In the genomic region with DNA sequence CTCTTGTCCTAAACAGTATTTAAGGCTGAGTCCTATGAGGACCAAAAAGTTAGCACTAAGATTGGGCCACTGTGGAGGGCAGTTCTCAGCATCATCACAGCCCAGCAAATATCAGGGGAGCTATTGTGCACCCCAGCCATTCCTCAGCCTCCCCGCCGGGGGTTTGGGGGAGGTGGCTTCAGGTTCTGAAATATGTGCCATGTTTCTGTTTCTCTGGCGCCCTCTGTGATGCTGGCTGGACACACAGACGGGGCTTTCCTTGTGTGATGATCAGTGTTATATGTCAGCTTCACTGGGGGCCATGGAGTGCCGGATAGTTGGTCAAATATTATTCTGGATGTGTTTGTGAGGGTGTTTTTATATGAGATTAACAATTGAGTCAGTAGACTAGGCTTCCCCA, we compare ENCODE assay signal across 24 cellular contexts.
DNase-seq lines count a peak whose midpoint lies in the region; ATAC-seq and TF ChIP-seq lines count a peak whose summit lies in the region.
"Had no signal": no experiment of that assay in that cellular context is flagged by ENCODE, and none has a peak within 500 bp of the region (broad histone marks: within the 10 kb centered on the region; RNA-seq: fewer than 3 reads in every experiment).

No MANE protein-coding gene starts in this region.

- H3K36me3 ChIP-seq in H7 (replicated peaks; ENCODE audit: control insufficient read depth, insufficient read depth, low read length) (no peaks in the 10 kb centered on the region), WERI-Rb-1 (no peaks in the 10 kb centered on the region)
- H3K36me3 ChIP-seq: BLaER1, SJSA1 had no signal

- H3K4me3 ChIP-seq in H7 (ENCODE audit: insufficient read depth, low read depth, low read length) (no peak overlapping the region), WERI-Rb-1 (ENCODE audit: low read depth, low read length) (no peak overlapping the region)
- H3K4me3 ChIP-seq: BLaER1, PC-9, SJSA1 had no signal

- H3K27ac Mint-ChIP-seq in glutamatergic neuron (ENCODE audit: unreplicated experiment) = no peak overlapping the region
- H3K27ac Mint-ChIP-seq: CD4-positive, CD25-positive, alpha-beta regulatory T cell had no signal

- H3K9me3 ChIP-seq in WERI-Rb-1 (ENCODE audit: severe bottlenecking) = peaks cover 8% of the 10 kb centered on the region
- H3K9me3 ChIP-seq: BLaER1 had no signal

- H3K4me3 Mint-ChIP-seq in glutamatergic neuron (ENCODE audit: unreplicated experiment) = peak overlapping the region; percentile 12
- H3K4me3 Mint-ChIP-seq: CD4-positive, CD25-positive, alpha-beta regulatory T cell had no signal

- TF ChIP-seq CTCF in WERI-Rb-1 (IDR thresholded peaks at IDR 0.05; ENCODE audit: low read depth, low read length) = peak; percentile 40
- no peak for TF ChIP-seq CTCF in glutamatergic neuron (IDR thresholded peaks at IDR 0.05; ENCODE audit: partially characterized antibody, unreplicated experiment)

- no peaks in the 10 kb centered on the region for H3K27me3 Mint-ChIP-seq in glutamatergic neuron (ENCODE audit: unreplicated experiment)
- H3K27me3 Mint-ChIP-seq: CD4-positive, CD25-positive, alpha-beta regulatory T cell had no signal

- H3K27ac ChIP-seq in WERI-Rb-1 = no peak overlapping the region
- H3K27ac ChIP-seq: 22Rv1, BLaER1, PC-9, SJSA1 had no signal

- H3K27me3 ChIP-seq in H7 (ENCODE audit: control insufficient read depth, insufficient read depth, low read length) = no peaks in the 10 kb centered on the region
- no peaks in the 10 kb centered on the region for H3K27me3 ChIP-seq in WERI-Rb-1 (ENCODE audit: insufficient read depth, low read depth, severe bottlenecking)
- H3K27me3 ChIP-seq: BLaER1, SJSA1 had no signal

- H3K9me3 Mint-ChIP-seq in glutamatergic neuron (ENCODE audit: unreplicated experiment) = peaks cover 3% of the 10 kb centered on the region

- peaks cover 9% of the 10 kb centered on the region for H3K36me3 Mint-ChIP-seq in glutamatergic neuron (ENCODE audit: unreplicated experiment)
- H3K36me3 Mint-ChIP-seq: CD4-positive, CD25-positive, alpha-beta regulatory T cell had no signal

- no peak for ATAC-seq in HG03520 (IDR thresholded peaks at IDR 0.05; ENCODE audit: unreplicated experiment)
- ATAC-seq in GM21526 (IDR thresholded peaks at IDR 0.05; ENCODE audit: low FRiP score, unreplicated experiment) = no peak

- peaks cover 17% of the 10 kb centered on the region for H3K4me1 Mint-ChIP-seq in glutamatergic neuron (ENCODE audit: low read depth, unreplicated experiment)
- H3K4me1 Mint-ChIP-seq: CD4-positive, CD25-positive, alpha-beta regulatory T cell had no signal

- DNase-seq in DMS 273 (lab: John Stamatoyannopoulos, UW; ENCODE audit: unreplicated experiment) = peak; percentile 5
- DNase-seq in DMS 273 treated with DMSO at 0.1 percent for 48 hours (lab: John Stamatoyannopoulos, UW) = no peak
- DNase-seq in H7 = peak; percentile 51
- DNase-seq in WERI-Rb-1 = peak; percentile 30
- peak; percentile 33 for DNase-seq in glutamatergic neuron
- no peak for DNase-seq in stimulated activated CD4-positive, alpha-beta T cell treated with anti-CD3 and anti-CD28 coated beads, Interleukin-4, amount 100 ng/mL, for 1 hour
- DNase-seq: ACHN; CD4-positive, CD25-positive, alpha-beta regulatory T cell; DMS79 treated with DMSO at 0.1 percent for 48 hours; GF-D8; KG1; MM.1S; NCI-H1417; NCI-H1694; NCI-H2029 treated with DMSO at 0.1 percent for 48 hours; NCI-H2227 treated with DMSO at 0.1 percent for 48 hours; PC-9; Right ventricle myocardium superior; RPMI8226 had no signal

Comparison
In these comparisons a context has a peak if more than half of its experiments do, and no peak if none do; other contexts are left out.
1. DNase-seq: peak in DMS 273 (single experiment), H7 (single experiment), WERI-Rb-1 (single experiment) and glutamatergic neuron (single experiment); none in DMS 273 treated with DMSO at 0.1 percent for 48 hours (single experiment) and stimulated activated CD4-positive, alpha-beta T cell treated with anti-CD3 and anti-CD28 coated beads, Interleukin-4, amount 100 ng/mL, for 1 hour (single experiment).